ENCODE assay signal across 8 cellular contexts in genomic region chr18:12882416-12882815, GRCh38. TPM values are rescaled to one million over a fixed set of nuclear protein-coding genes. Genes with fewer than 3 reads are reported as not detected.
DNase-seq lines count a peak whose midpoint lies in the region; ATAC-seq and TF ChIP-seq lines count a peak whose summit lies in the region.

No MANE protein-coding gene starts in this region.

- WGBS in esophagus squamous epithelium, 2 donors: 16 to 28% methylated on average over 3 of the region's 3 CpGs

- H3K4me1 ChIP-seq in RWPE2 (ENCODE audit: insufficient read depth, poor library complexity, severe bottlenecking) (peaks cover 18% of the 10 kb centered on the region), esophagus squamous epithelium (peaks cover 12 to 68% (median 14%) of the 10 kb centered on the region in 3 donors)

- H3K27me3 ChIP-seq in RWPE2 (ENCODE audit: insufficient read depth, poor library complexity, severe bottlenecking) (no peaks in the 10 kb centered on the region), esophagus squamous epithelium (no peaks in the 10 kb centered on the region)

- H3K36me3 ChIP-seq in RWPE2 (ENCODE audit: low read depth) (peaks cover 3% of the 10 kb centered on the region; the same call in 1 of the 2 replicates), esophagus squamous epithelium (no peaks in the 10 kb centered on the region)

- H3K4me3 ChIP-seq in GM12865 (ENCODE audit: low read depth, low read length) (peak overlapping the region; percentile 89), RWPE2 (ENCODE audit: severe bottlenecking) (peak overlapping the region; percentile 64), esophagus squamous epithelium (peak overlapping the region in 3 of 4 donors; percentile 67 to 97 (median 76)), retinal pigment epithelial cell (ENCODE audit: low read length) (peak overlapping the region; percentile 82)

- H3K9me3 ChIP-seq in RWPE2 (ENCODE audit: severe bottlenecking): no peaks in the 10 kb centered on the region
- H3K9me3 ChIP-seq in esophagus squamous epithelium: no peaks in the 10 kb centered on the region

- peak overlapping the region; percentile 80 for H3K27ac ChIP-seq in RWPE2 (ENCODE audit: poor library complexity, severe bottlenecking)
- H3K27ac ChIP-seq in esophagus squamous epithelium: peak overlapping the region in 3 of 4 donors; percentile 98 to 100 (median 99)

- TF ChIP-seq POLR2A in esophagus squamous epithelium (IDR thresholded peaks at IDR 0.05): no peak

- ATAC-seq in RWPE2 (ENCODE audit: low read depth) (no peak), GM19455 (IDR thresholded peaks at IDR 0.05; ENCODE audit: unreplicated experiment) (no peak)

- no peak for DNase-seq in GM12865 (ENCODE audit: low read depth)
- DNase-seq in RWPE2 (ENCODE audit: low spot score): no peak
- DNase-seq in esophagus squamous epithelium (lab: John Stamatoyannopoulos, UW): no peak
- DNase-seq in retinal pigment epithelial cell (ENCODE audit: low read depth): no peak
- no peak for DNase-seq in HT-29 (ENCODE audit: low spot score)
- DNase-seq in activated gamma-delta T cell (lab: John Stamatoyannopoulos, UW): no peak
- DNase-seq in NCI-H524 (lab: John Stamatoyannopoulos, UW): no peak

- no peak for TF ChIP-seq CTCF in GM12865 (IDR thresholded peaks at IDR 0.05; ENCODE audit: insufficient read depth, low read depth, low read length, missing control alignments)
- no peak for TF ChIP-seq CTCF in RWPE2 (IDR thresholded peaks at IDR 0.05; ENCODE audit: poor library complexity, severe bottlenecking)
- no peak for TF ChIP-seq CTCF in esophagus squamous epithelium (IDR thresholded peaks at IDR 0.05)
- no peak for TF ChIP-seq CTCF in retinal pigment epithelial cell (conservative IDR thresholded peaks at IDR 0.05; ENCODE audit: low read depth, low read length)

- intact Hi-C loops in esophagus squamous epithelium (cut with DNase I): no loop called here

RNA-seq across cellular contexts. Expression of gene PTPN2, which starts 1.6 kb away (rescaled TPM):
- total RNA-seq in esophagus squamous epithelium: 10 to 100 TPM; 31.8 to 37.9 (median 33.4) TPM
- 22.1 and 27.7 TPM in 2 replicates for total RNA-seq in HT-29 (2014; rRNA removed; shearing (Covaris generic))
